1 cellular context compared by ENCODE assay signal in the genomic region with DNA sequence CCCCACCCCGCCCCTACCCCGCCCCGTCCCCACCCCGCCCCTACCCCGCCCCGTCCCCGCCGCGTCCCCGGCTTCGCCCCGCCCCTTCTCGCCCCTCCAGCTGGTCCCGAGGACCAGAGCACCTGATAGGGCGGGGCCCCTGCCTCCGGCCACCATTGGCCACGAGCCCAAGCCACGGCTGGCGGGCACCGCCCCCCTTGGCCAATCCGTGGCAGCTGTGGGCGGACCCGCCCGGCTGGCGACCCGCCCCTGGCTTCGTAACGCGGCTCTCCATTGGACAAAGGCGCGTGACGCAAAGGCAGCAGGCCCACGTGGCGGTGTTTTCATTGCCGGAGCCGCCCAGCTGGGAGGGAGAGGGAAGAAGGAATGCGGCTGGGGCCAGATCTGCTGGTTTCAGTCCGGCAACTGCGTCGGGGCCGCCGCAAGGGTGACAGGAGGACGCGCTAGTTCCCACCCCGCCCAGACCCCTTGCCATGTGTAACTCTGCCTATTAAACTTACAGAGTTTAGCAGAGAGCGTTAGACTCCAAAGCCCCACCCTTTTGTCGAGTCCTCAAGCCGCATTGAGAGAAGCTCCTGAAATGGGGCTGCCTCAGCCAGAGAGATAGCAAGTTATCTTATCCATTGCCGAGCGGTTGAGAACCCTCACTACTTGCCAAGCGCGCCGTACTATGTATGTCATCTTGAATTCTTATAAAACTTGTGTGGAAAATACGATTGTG.
A peak's percentile ranks its signal among the peaks of the same experiment; 100 is the strongest.
TF ChIP-seq lines count a peak whose summit lies in the region.

No MANE protein-coding gene starts in this region.

TF ChIP-seq in HepG2, 621 proteins besides CTCF, POLR2A, EP300 and RAD21 (continued from another document and continues in another):
- TF ChIP-seq MBD4 (IDR thresholded peaks at IDR 0.05; ENCODE audit: borderline replicate concordance, low read length) (no peak), ZNF180 (CRISPR knock-in tag; IDR thresholded peaks at IDR 0.05; ENCODE audit: borderline replicate concordance, low read depth) (no peak), GPBP1L1 (CRISPR knock-in tag; IDR thresholded peaks at IDR 0.05) (no peak), CBX2 (IDR thresholded peaks at IDR 0.05; ENCODE audit: low read depth, low read length) (no peak), CBX2 (CRISPR knock-in tag; IDR thresholded peaks at IDR 0.05; ENCODE audit: low read depth) (no peak), THAP8 (CRISPR knock-in tag; IDR thresholded peaks at IDR 0.05; ENCODE audit: borderline replicate concordance) (no peak), ZNF607 (CRISPR knock-in tag; IDR thresholded peaks at IDR 0.05; ENCODE audit: borderline replicate concordance) (no peak), MIXL1 (CRISPR knock-in tag; IDR thresholded peaks at IDR 0.05) (0 out of 2 replicates have a peak, but pooled peaks have one; percentile 48), SP140L (CRISPR knock-in tag; IDR thresholded peaks at IDR 0.05; ENCODE audit: borderline replicate concordance) (peak; percentile 45; the same call in 1 of the 2 replicates), ZBTB39 (CRISPR knock-in tag; IDR thresholded peaks at IDR 0.05) (no peak), IKZF5 (CRISPR knock-in tag; IDR thresholded peaks at IDR 0.05) (peak; percentile 84), RNF219 (CRISPR knock-in tag; IDR thresholded peaks at IDR 0.05) (no peak), ZBTB2 (CRISPR knock-in tag; IDR thresholded peaks at IDR 0.05; ENCODE audit: low read depth) (no peak), SMYD3 (CRISPR knock-in tag; IDR thresholded peaks at IDR 0.05) (no peak), CREB1 (IDR thresholded peaks at IDR 0.05) (peak; percentile 93), CREB1 (CRISPR knock-in tag; IDR thresholded peaks at IDR 0.05) (peak; percentile 95), NRL (CRISPR knock-in tag; IDR thresholded peaks at IDR 0.05; ENCODE audit: borderline replicate concordance) (peak; percentile 43), ZNF564 (CRISPR knock-in tag; IDR thresholded peaks at IDR 0.05) (0 out of 2 replicates have a peak, but pooled peaks have one; percentile 41), ZKSCAN5 (CRISPR knock-in tag; IDR thresholded peaks at IDR 0.05) (no peak), RXRB (CRISPR knock-in tag; IDR thresholded peaks at IDR 0.05; ENCODE audit: borderline replicate concordance) (peak; percentile 84), ZNF768 (CRISPR knock-in tag; IDR thresholded peaks at IDR 0.05) (0 out of 2 replicates have a peak, but pooled peaks have one; percentile 19), YEATS4 (CRISPR knock-in tag; IDR thresholded peaks at IDR 0.05; ENCODE audit: borderline replicate concordance) (peak; percentile 68; the same call in 1 of the 2 replicates), FOSL2 (CRISPR knock-in tag; IDR thresholded peaks at IDR 0.05) (peak; percentile 66), SKI (IDR thresholded peaks at IDR 0.05; ENCODE audit: partially characterized antibody) (peak; percentile 57), CREM (IDR thresholded peaks at IDR 0.05) (peak; percentile 83), CREM (CRISPR knock-in tag; IDR thresholded peaks at IDR 0.05) (no peak; the same call in 1 of the 2 replicates), GTF2F1 (IDR thresholded peaks at IDR 0.05; ENCODE audit: low read length) (0 out of 2 replicates have a peak, but pooled peaks have one; percentile 16), ZNF761 (CRISPR knock-in tag; conservative IDR thresholded peaks at IDR 0.05) (peak; percentile 85), HNRNPUL1 (IDR thresholded peaks at IDR 0.05; ENCODE audit: low read depth, low read length) (no peak), ZFP37 (CRISPR knock-in tag; IDR thresholded peaks at IDR 0.05; ENCODE audit: borderline replicate concordance) (no peak), WIZ (CRISPR knock-in tag; IDR thresholded peaks at IDR 0.05) (no peak), HDAC6 (IDR thresholded peaks at IDR 0.05; ENCODE audit: low read depth, low read length) (no peak), TCF12 (IDR thresholded peaks at IDR 0.05) (no peak), TCF12 (CRISPR knock-in tag; IDR thresholded peaks at IDR 0.05) (0 out of 2 replicates have a peak, but pooled peaks have one; percentile 42), ZFP36L2 (CRISPR knock-in tag; IDR thresholded peaks at IDR 0.05) (no peak), PITX1 (CRISPR knock-in tag; IDR thresholded peaks at IDR 0.05) (no peak), NFIB (CRISPR knock-in tag; IDR thresholded peaks at IDR 0.05; ENCODE audit: borderline replicate concordance) (no peak), NKX3-1 (CRISPR knock-in tag; IDR thresholded peaks at IDR 0.05) (no peak), ZNF709 (CRISPR knock-in tag; IDR thresholded peaks at IDR 0.05) (peak; percentile 10; the same call in 1 of the 2 replicates)
- TF ChIP-seq, protein P1, sequence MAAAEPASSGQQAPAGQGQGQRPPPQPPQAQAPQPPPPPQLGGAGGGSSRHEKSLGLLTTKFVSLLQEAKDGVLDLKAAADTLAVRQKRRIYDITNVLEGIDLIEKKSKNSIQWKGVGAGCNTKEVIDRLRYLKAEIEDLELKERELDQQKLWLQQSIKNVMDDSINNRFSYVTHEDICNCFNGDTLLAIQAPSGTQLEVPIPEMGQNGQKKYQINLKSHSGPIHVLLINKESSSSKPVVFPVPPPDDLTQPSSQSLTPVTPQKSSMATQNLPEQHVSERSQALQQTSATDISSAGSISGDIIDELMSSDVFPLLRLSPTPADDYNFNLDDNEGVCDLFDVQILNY (CRISPR knock-in tag; conservative IDR thresholded peaks at IDR 0.05): peak; percentile 76; the same call in 1 of the 2 replicates
- TF ChIP-seq, protein P2, sequence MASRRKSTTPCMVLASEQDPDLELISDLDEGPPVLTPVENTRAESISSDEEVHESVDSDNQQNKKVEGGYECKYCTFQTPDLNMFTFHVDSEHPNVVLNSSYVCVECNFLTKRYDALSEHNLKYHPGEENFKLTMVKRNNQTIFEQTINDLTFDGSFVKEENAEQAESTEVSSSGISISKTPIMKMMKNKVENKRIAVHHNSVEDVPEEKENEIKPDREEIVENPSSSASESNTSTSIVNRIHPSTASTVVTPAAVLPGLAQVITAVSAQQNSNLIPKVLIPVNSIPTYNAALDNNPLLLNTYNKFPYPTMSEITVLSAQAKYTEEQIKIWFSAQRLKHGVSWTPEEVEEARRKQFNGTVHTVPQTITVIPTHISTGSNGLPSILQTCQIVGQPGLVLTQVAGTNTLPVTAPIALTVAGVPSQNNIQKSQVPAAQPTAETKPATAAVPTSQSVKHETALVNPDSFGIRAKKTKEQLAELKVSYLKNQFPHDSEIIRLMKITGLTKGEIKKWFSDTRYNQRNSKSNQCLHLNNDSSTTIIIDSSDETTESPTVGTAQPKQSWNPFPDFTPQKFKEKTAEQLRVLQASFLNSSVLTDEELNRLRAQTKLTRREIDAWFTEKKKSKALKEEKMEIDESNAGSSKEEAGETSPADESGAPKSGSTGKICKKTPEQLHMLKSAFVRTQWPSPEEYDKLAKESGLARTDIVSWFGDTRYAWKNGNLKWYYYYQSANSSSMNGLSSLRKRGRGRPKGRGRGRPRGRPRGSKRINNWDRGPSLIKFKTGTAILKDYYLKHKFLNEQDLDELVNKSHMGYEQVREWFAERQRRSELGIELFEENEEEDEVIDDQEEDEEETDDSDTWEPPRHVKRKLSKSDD (CRISPR knock-in tag; IDR thresholded peaks at IDR 0.05; ENCODE audit: low read depth): no peak
- TF ChIP-seq, protein P3, sequence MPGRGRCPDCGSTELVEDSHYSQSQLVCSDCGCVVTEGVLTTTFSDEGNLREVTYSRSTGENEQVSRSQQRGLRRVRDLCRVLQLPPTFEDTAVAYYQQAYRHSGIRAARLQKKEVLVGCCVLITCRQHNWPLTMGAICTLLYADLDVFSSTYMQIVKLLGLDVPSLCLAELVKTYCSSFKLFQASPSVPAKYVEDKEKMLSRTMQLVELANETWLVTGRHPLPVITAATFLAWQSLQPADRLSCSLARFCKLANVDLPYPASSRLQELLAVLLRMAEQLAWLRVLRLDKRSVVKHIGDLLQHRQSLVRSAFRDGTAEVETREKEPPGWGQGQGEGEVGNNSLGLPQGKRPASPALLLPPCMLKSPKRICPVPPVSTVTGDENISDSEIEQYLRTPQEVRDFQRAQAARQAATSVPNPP (CRISPR knock-in tag; IDR thresholded peaks at IDR 0.05): no peak
- TF ChIP-seq, protein P4, sequence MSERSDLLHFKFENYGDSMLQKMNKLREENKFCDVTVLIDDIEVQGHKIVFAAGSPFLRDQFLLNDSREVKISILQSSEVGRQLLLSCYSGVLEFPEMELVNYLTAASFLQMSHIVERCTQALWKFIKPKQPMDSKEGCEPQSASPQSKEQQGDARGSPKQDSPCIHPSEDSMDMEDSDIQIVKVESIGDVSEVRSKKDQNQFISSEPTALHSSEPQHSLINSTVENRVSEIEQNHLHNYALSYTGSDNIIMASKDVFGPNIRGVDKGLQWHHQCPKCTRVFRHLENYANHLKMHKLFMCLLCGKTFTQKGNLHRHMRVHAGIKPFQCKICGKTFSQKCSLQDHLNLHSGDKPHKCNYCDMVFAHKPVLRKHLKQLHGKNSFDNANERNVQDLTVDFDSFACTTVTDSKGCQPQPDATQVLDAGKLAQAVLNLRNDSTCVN (CRISPR knock-in tag; IDR thresholded peaks at IDR 0.05; ENCODE audit: borderline replicate concordance): peak; percentile 86
- TF ChIP-seq, protein P5, sequence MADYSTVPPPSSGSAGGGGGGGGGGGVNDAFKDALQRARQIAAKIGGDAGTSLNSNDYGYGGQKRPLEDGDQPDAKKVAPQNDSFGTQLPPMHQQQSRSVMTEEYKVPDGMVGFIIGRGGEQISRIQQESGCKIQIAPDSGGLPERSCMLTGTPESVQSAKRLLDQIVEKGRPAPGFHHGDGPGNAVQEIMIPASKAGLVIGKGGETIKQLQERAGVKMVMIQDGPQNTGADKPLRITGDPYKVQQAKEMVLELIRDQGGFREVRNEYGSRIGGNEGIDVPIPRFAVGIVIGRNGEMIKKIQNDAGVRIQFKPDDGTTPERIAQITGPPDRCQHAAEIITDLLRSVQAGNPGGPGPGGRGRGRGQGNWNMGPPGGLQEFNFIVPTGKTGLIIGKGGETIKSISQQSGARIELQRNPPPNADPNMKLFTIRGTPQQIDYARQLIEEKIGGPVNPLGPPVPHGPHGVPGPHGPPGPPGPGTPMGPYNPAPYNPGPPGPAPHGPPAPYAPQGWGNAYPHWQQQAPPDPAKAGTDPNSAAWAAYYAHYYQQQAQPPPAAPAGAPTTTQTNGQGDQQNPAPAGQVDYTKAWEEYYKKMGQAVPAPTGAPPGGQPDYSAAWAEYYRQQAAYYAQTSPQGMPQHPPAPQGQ (CRISPR knock-in tag; IDR thresholded peaks at IDR 0.05; ENCODE audit: borderline replicate concordance): no peak
